Comparison of ENCODE assay signal across 21 cellular contexts in genomic region chr15:86911022-86911421, GRCh38.
DNase-seq lines count a peak whose midpoint lies in the region; ATAC-seq, FAIRE-seq and TF ChIP-seq lines count a peak whose summit lies in the region.
"Had no signal": no experiment of that assay in that cellular context is flagged by ENCODE, and none has a peak within 500 bp of the region (broad histone marks: within the 10 kb centered on the region; RNA-seq: fewer than 3 reads in every experiment).

No MANE protein-coding gene starts in this region.

- DNase-seq in H1 (ENCODE audit: low read depth in 1 of 2, low spot score in 2 of 2) = no peak
- no peak for DNase-seq in neural crest cell (ENCODE audit: low read depth, low spot score)
- DNase-seq in T-helper 17 cell = no peak
- no peak for DNase-seq in aorta
- DNase-seq: AML-193; Caco-2; Calu3; CD4-positive, alpha-beta T cell; CD8-positive, alpha-beta T cell; DMS79 treated with DMSO at 0.1 percent for 48 hours; GF-D8 had no signal

- H3K79me1 ChIP-seq in H1 (ENCODE audit: low read depth, low read length) = no peaks in the 10 kb centered on the region

- 92% methylated on average over 5 of the region's 5 CpGs; no CpG with 5 or more reads in 1 of the 2 experiments for WGBS in H1 (ENCODE audit: extremely low coverage in 1 of 2, insufficient coverage in 1 of 2, insufficient read length in 1 of 2, insufficient replicate concordance in 2 of 2, low coverage in 1 of 2, low lambda C conversion rate in 2 of 2, missing lambda C conversion rate in 1 of 2), 2 experiments
- WGBS in aorta, 2 donors = 72 to 83% methylated on average over 5 of the region's 5 CpGs

- H4K5ac ChIP-seq in H1 (ENCODE audit: insufficient read length, low read depth, low read length) = no peak overlapping the region

- no peak overlapping the region; the same call in 1 of the 2 replicates for H2BK5ac ChIP-seq in H1 (ENCODE audit: low read depth, low read length)

- no peaks in the 10 kb centered on the region for H4K20me1 ChIP-seq in BLaER1
- H4K20me1 ChIP-seq in H1 (replicated peaks in 1 of 2; ENCODE audit: control insufficient read depth in 1 of 2, insufficient read depth in 2 of 2, low read length in 2 of 2) = no peaks in the 10 kb centered on the region

- H3K4me1 ChIP-seq in BLaER1 (peaks cover 27% of the 10 kb centered on the region), H1 (replicated peaks in 1 of 4; ENCODE audit: control insufficient read depth in 3 of 4, insufficient read depth in 4 of 4, low read length in 3 of 4) (peaks cover 0 to 7% (median 3%) of the 10 kb centered on the region in 4 experiments; a peak in 3 of 7 replicates), aorta (ENCODE audit: control insufficient read depth in 1 of 2, insufficient read depth in 2 of 2, low read length in 2 of 2) (no peaks in the 10 kb centered on the region)
- H3K4me1 ChIP-seq: A549, Caco-2 had no signal

- no peak overlapping the region for H3K14ac ChIP-seq in H1 (ENCODE audit: insufficient read length)

- TF ChIP-seq EP300 in H1 (IDR thresholded peaks at IDR 0.05; ENCODE audit: borderline replicate concordance in 1 of 2, low read depth in 2 of 2, low read length in 2 of 2) = no peak

- H3K23ac ChIP-seq in H1 (ENCODE audit: insufficient read length) = no peak overlapping the region

- H3K4me3 Mint-ChIP-seq in neural crest cell (no peak overlapping the region), T-helper 17 cell (no peak overlapping the region)
- H3K4me3 Mint-ChIP-seq: B cell; CD4-positive, alpha-beta T cell; CD8-positive, alpha-beta T cell had no signal

- no peak overlapping the region for H3K4ac ChIP-seq in H1 (replicated peaks; ENCODE audit: insufficient read length, low read depth, low read length)

- H3K4me1 Mint-ChIP-seq in neural crest cell (peaks cover 13% of the 10 kb centered on the region), T-helper 17 cell (no peaks in the 10 kb centered on the region)
- H3K4me1 Mint-ChIP-seq: B cell had no signal

- POLR2A ChIA-PET in H1 (lab: Charles Lee; ENCODE audit: partially characterized antibody) = no interaction called here

- CTCF ChIA-PET in H1 (lab: Charles Lee; ENCODE audit: partially characterized antibody) = no interaction called here

- no peak overlapping the region for H4K91ac ChIP-seq in H1 (replicated peaks; ENCODE audit: insufficient read length, low read length)

- H2AFZ ChIP-seq in H1 (ENCODE audit: low read length) = no peak overlapping the region

- no peak overlapping the region for H3K56ac ChIP-seq in H1 (replicated peaks; ENCODE audit: insufficient read length, low read depth, low read length)

- intact Hi-C loops in aorta (cut with DNase I) = loop anchor here (10.0 kb wide), 2 partner anchors 1364 to 1544 kb away; no protein-coding TSS in a partner anchor

- H3K27ac ChIP-seq in BLaER1 (no peak overlapping the region), H1 (ENCODE audit: low read depth, low read length) (no peak overlapping the region), aorta (ENCODE audit: low read depth in 1 of 2, low read length in 2 of 2) (no peak overlapping the region)
- H3K27ac ChIP-seq: 22Rv1, A549, C4-2B had no signal

- no peak overlapping the region for H2BK15ac ChIP-seq in H1 (ENCODE audit: low read length)

- no peak overlapping the region for H2BK120ac ChIP-seq in H1 (replicated peaks; ENCODE audit: low read depth, low read length)

- no peak overlapping the region for H4K8ac ChIP-seq in H1 (ENCODE audit: extremely low read depth, insufficient read depth, low read length)

- no peak overlapping the region for H3K18ac ChIP-seq in H1 (ENCODE audit: extremely low read depth, low read length)

- H3K4me3 ChIP-seq in BLaER1 (no peak overlapping the region), H1 (ENCODE audit: extremely low read depth in 1 of 4, insufficient read depth in 2 of 4, low read depth in 3 of 4, low read length in 4 of 4) (no peak overlapping the region), aorta (ENCODE audit: low read length in 2 of 2) (no peak overlapping the region)
- H3K4me3 ChIP-seq: A549 had no signal

- H2BK20ac ChIP-seq in H1 (ENCODE audit: low read length) = peak overlapping the region; percentile 21; the same call in 1 of the 2 replicates

- no peaks in the 10 kb centered on the region for H3K36me3 Mint-ChIP-seq in neural crest cell (ENCODE audit: low read depth)
- no peaks in the 10 kb centered on the region for H3K36me3 Mint-ChIP-seq in T-helper 17 cell (ENCODE audit: low read depth)
- H3K36me3 Mint-ChIP-seq: CD8-positive, alpha-beta T cell had no signal

- H3K27me3 Mint-ChIP-seq in neural crest cell (ENCODE audit: low read depth) = peaks cover 3% of the 10 kb centered on the region
- peaks cover 20% of the 10 kb centered on the region for H3K27me3 Mint-ChIP-seq in T-helper 17 cell
- H3K27me3 Mint-ChIP-seq: B cell had no signal

- H3K9me3 Mint-ChIP-seq in neural crest cell = peaks cover 3% of the 10 kb centered on the region
- H3K9me3 Mint-ChIP-seq: CD4-positive, alpha-beta T cell; CD8-positive, alpha-beta T cell had no signal

- H3K9me3 ChIP-seq in BLaER1 (no peaks in the 10 kb centered on the region), H1 (ENCODE audit: insufficient read depth in 2 of 2, low read depth in 1 of 2, low read length in 1 of 2) (no peaks in the 10 kb centered on the region), T-helper 17 cell (ENCODE audit: control insufficient read depth, low read length, poor library complexity, severe bottlenecking) (no peaks in the 10 kb centered on the region), aorta (ENCODE audit: control insufficient read depth, low read length) (no peaks in the 10 kb centered on the region)
- H3K9me3 ChIP-seq: A549, Caco-2 had no signal

- H3K9ac ChIP-seq in BLaER1 (no peak overlapping the region), H1 (replicated peaks in 1 of 4; ENCODE audit: extremely low read depth in 1 of 4, low read depth in 3 of 4, low read length in 3 of 4) (no peak overlapping the region)

- H3K36me3 ChIP-seq in BLaER1 = no peaks in the 10 kb centered on the region
- H3K36me3 ChIP-seq in H1 (ENCODE audit: control insufficient read depth in 2 of 4, insufficient read depth in 4 of 4, low read length in 3 of 4) = no peaks in the 10 kb centered on the region
- H3K36me3 ChIP-seq in aorta (ENCODE audit: control insufficient read depth in 1 of 2, insufficient read depth in 2 of 2, low read length in 1 of 2) = no peaks in the 10 kb centered on the region

- TF ChIP-seq POLR2A in H1 (IDR thresholded peaks at IDR 0.05; ENCODE audit: control extremely low read depth in 1 of 2, low read depth in 2 of 2, low read length in 2 of 2) = no peak

- H3K4me2 ChIP-seq in BLaER1 = peak overlapping the region; percentile 56
- H3K4me2 ChIP-seq in H1 (ENCODE audit: insufficient read depth in 1 of 2, low read depth in 2 of 2, low read length in 2 of 2) = no peak overlapping the region
- H3K4me2 ChIP-seq: A549 had no signal

- peak overlapping the region; percentile 24 for H3K27ac Mint-ChIP-seq in neural crest cell (ENCODE audit: unreplicated experiment)
- H3K27ac Mint-ChIP-seq in T-helper 17 cell = no peak overlapping the region
- H3K27ac Mint-ChIP-seq: B cell; CD4-positive, alpha-beta T cell; CD8-positive, alpha-beta T cell had no signal

- FAIRE-seq in H1 (lab: Jason Lieb, UNC) = no peak
- FAIRE-seq: D721Med, G401.6, GM12891, GM19239 had no signal

- no peak for TF ChIP-seq CTCF in H1 (IDR thresholded peaks at IDR 0.05; ENCODE audit: control extremely low read depth in 1 of 3, insufficient read depth in 1 of 3, low read depth in 1 of 3, low read length in 3 of 3)
- TF ChIP-seq CTCF in neural crest cell (conservative IDR thresholded peaks at IDR 0.05) = no peak

- H3K79me2 ChIP-seq in H1 (ENCODE audit: control insufficient read depth in 1 of 2, insufficient read depth in 2 of 2, low read length in 2 of 2) = no peaks in the 10 kb centered on the region

- no peak overlapping the region for H2AK5ac ChIP-seq in H1 (ENCODE audit: low read depth, low read length)

- no peak for TF ChIP-seq RAD21 in H1 (IDR thresholded peaks at IDR 0.05 in 1 of 2, conservative IDR thresholded peaks at IDR 0.05 in 1 of 2; ENCODE audit: low read depth in 2 of 2, low read length in 2 of 2)

- no peaks in the 10 kb centered on the region for H3K27me3 ChIP-seq in BLaER1
- H3K27me3 ChIP-seq in H1 (replicated peaks in 1 of 4; ENCODE audit: control insufficient read depth in 3 of 4, extremely low read depth in 1 of 4, insufficient read depth in 3 of 4, low read length in 3 of 4) = no peaks in the 10 kb centered on the region; a peak in 1 of 7 replicates
- H3K27me3 ChIP-seq in aorta (ENCODE audit: control insufficient read depth in 1 of 2, insufficient read depth in 2 of 2, low read length in 1 of 2) = peaks cover 0 to 2% of the 10 kb centered on the region in 2 donors

- H2BK12ac ChIP-seq in H1 (ENCODE audit: low read depth, low read length) = no peak overlapping the region

- no peak for ATAC-seq in T-helper 17 cell
- no peak for ATAC-seq in HG02642 (IDR thresholded peaks at IDR 0.05; ENCODE audit: poor library complexity, unreplicated experiment)
- ATAC-seq in aorta (ENCODE audit: low FRiP score) = no peak
- ATAC-seq: A549; CD8-positive, alpha-beta T cell had no signal

- H3K23me2 ChIP-seq in H1 (ENCODE audit: low read depth, low read length) = no peaks in the 10 kb centered on the region

TF ChIP-seq in H1, 55 proteins besides CTCF, POLR2A, EP300 and RAD21 (continues in another document):
- TF ChIP-seq TEAD4 (IDR thresholded peaks at IDR 0.05; ENCODE audit: low read depth, low read length) = no peak
- TF ChIP-seq RXRA (IDR thresholded peaks at IDR 0.05; ENCODE audit: insufficient read depth, low read depth, low read length) = no peak
- no peak for TF ChIP-seq EZH2 (IDR thresholded peaks at IDR 0.05; ENCODE audit: low read depth, low read length, severe bottlenecking)
- no peak for TF ChIP-seq EGR1 (IDR thresholded peaks at IDR 0.05; ENCODE audit: borderline replicate concordance, low read depth, low read length)
- no peak for TF ChIP-seq TAF7 (optimal IDR thresholded peaks at IDR 0.05; ENCODE audit: borderline replicate concordance, low read depth, low read length)
- no peak for TF ChIP-seq ZNF274 (IDR thresholded peaks at IDR 0.05; ENCODE audit: borderline replicate concordance, extremely low read depth, low read length)
- TF ChIP-seq JUND (IDR thresholded peaks at IDR 0.05; ENCODE audit: low read length) = no peak
- TF ChIP-seq NANOG (IDR thresholded peaks at IDR 0.05; ENCODE audit: insufficient read depth, low read depth, low read length, poor library complexity, severe bottlenecking) = no peak
- TF ChIP-seq YY1 (IDR thresholded peaks at IDR 0.05; ENCODE audit: low read depth, low read length) = no peak
- TF ChIP-seq FOSL1 (IDR thresholded peaks at IDR 0.05; ENCODE audit: insufficient read depth, low read depth, low read length) = no peak
- TF ChIP-seq CHD2 (IDR thresholded peaks at IDR 0.05; ENCODE audit: low read length) = no peak
- no peak for TF ChIP-seq CHD1 (IDR thresholded peaks at IDR 0.05; ENCODE audit: low read depth, low read length)
- no peak for TF ChIP-seq BRCA1 (IDR thresholded peaks at IDR 0.05; ENCODE audit: low read depth, low read length)
- no peak for TF ChIP-seq JUN (IDR thresholded peaks at IDR 0.05; ENCODE audit: low read depth, low read length)
- no peak for TF ChIP-seq CBX5 (IDR thresholded peaks at IDR 0.05; ENCODE audit: low read depth, low read length)
- TF ChIP-seq SIX5 (IDR thresholded peaks at IDR 0.05; ENCODE audit: low read depth, low read length) = no peak
